ENCODE assay signal across 25 cellular contexts in the genomic region with DNA sequence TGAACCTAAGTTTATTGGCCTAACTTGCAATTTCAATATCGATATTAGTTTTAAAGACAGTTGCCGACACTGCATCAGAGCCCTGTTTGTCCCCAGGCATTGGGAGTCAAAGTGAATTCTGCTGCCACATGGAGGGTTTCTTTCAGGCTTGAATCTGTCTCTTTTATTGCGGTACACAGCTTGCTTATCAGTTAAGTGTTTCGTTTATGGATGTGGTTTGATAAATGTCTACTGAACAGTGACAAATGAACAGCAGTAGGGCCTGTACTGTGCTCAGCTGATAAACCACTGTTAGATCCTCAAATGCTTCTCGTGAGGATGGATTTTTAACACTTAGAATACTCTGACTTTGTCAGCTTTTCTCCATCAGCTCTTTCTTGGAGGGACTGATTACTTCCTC.
DNase-seq lines count a peak whose midpoint lies in the region; ATAC-seq and TF ChIP-seq lines count a peak whose summit lies in the region.
"Had no signal": no experiment of that assay in that cellular context is flagged by ENCODE, and none has a peak within 500 bp of the region (broad histone marks: within the 10 kb centered on the region; RNA-seq: fewer than 3 reads in every experiment).

No MANE protein-coding gene starts in this region.

- H4K20me1 ChIP-seq in BLaER1 treated with 17β-estradiol and CSF1 and Interleukin-3, amounts not matched to agents 10 nM and 100 nM: peaks cover 0 to 14% (median 0%) of the 10 kb centered on the region in 11 experiments; a peak in 3 of 22 replicates
- no peaks in the 10 kb centered on the region for H4K20me1 ChIP-seq in GM23338 (replicated peaks; ENCODE audit: insufficient read depth)

- H3K4me3 Mint-ChIP-seq in GM23338: no peak overlapping the region
- H3K4me3 Mint-ChIP-seq: activated naive CD8-positive, alpha-beta T cell treated with anti-CD3 and anti-CD28 coated beads for 36 hours; activated T-cell treated with anti-CD3 and anti-CD28 coated beads, Interleukin-2, amount 50 U/mL, for 24 hours; CD4-positive, CD25-positive, alpha-beta regulatory T cell; nephron; stimulated activated naive B cell treated with anti-CD40 and anti-IgM and Interleukin-4, amounts not matched to agents 10 μg/mL and 1 μg/mL and 100 μg/mL, for 72 hours; type B pancreatic cell had no signal

- no peaks in the 10 kb centered on the region; the same call in 1 of the 2 replicates for H3K9me2 ChIP-seq in GM23338 (ENCODE audit: insufficient read depth)

- no peak overlapping the region for H3K9ac ChIP-seq in BLaER1 treated with 17β-estradiol and CSF1 and Interleukin-3, amounts not matched to agents 10 nM and 100 nM

- H3K4me2 ChIP-seq in BLaER1 treated with 17β-estradiol and CSF1 and Interleukin-3, amounts not matched to agents 10 nM and 100 nM: peak overlapping the region in 10 of 11 experiments; percentile 4 to 53 (median 32); a peak in 11 of 22 replicates
- no peak overlapping the region for H3K4me2 ChIP-seq in GM23338

- H3K27me3 ChIP-seq in BLaER1 treated with 17β-estradiol and CSF1 and Interleukin-3, amounts not matched to agents 10 nM and 100 nM: no peaks in the 10 kb centered on the region
- H3K27me3 ChIP-seq in GM23338 (ENCODE audit: insufficient read depth): no peaks in the 10 kb centered on the region
- H3K27me3 ChIP-seq: ovary had no signal

- no peak overlapping the region for H3K4me3 ChIP-seq in BLaER1 treated with 17β-estradiol and CSF1 and Interleukin-3, amounts not matched to agents 10 nM and 100 nM
- no peak overlapping the region for H3K4me3 ChIP-seq in GM23338
- H3K4me3 ChIP-seq: lung, ovary had no signal

- H3K27me3 Mint-ChIP-seq in GM23338 (ENCODE audit: insufficient read depth, low read depth, poor library complexity): no peaks in the 10 kb centered on the region
- H3K27me3 Mint-ChIP-seq: activated naive CD8-positive, alpha-beta T cell treated with anti-CD3 and anti-CD28 coated beads for 36 hours had no signal

- H3K27ac ChIP-seq in BLaER1 treated with 17β-estradiol and CSF1 and Interleukin-3, amounts not matched to agents 10 nM and 100 nM: no peak overlapping the region
- no peak overlapping the region for H3K27ac ChIP-seq in GM23338 (ENCODE audit: low read depth)
- H3K27ac ChIP-seq: ovary had no signal

- no peak for ATAC-seq in GM23338
- ATAC-seq in GM21717 (IDR thresholded peaks at IDR 0.05; ENCODE audit: unreplicated experiment): no peak
- no peak for ATAC-seq in HG02610 (IDR thresholded peaks at IDR 0.05; ENCODE audit: unreplicated experiment)
- ATAC-seq in GM18517 (IDR thresholded peaks at IDR 0.05; ENCODE audit: unreplicated experiment): no peak
- ATAC-seq: stimulated activated naive B cell treated with anti-CD40 and anti-IgM and Interleukin-4, amounts not matched to agents 10 μg/mL and 1 μg/mL and 100 μg/mL, for 72 hours had no signal

- H3K36me3 Mint-ChIP-seq in GM23338 (ENCODE audit: low read depth): no peaks in the 10 kb centered on the region
- H3K36me3 Mint-ChIP-seq: activated naive CD8-positive, alpha-beta T cell treated with anti-CD3 and anti-CD28 coated beads for 36 hours; CD4-positive, CD25-positive, alpha-beta regulatory T cell; stimulated activated naive B cell treated with anti-CD40 and anti-IgM and Interleukin-4, amounts not matched to agents 10 μg/mL and 1 μg/mL and 100 μg/mL, for 72 hours; type B pancreatic cell had no signal

- 0 out of 2 replicates have a peak overlapping the region, but pooled peaks have one; percentile 59 for H3K27ac Mint-ChIP-seq in GM23338
- H3K27ac Mint-ChIP-seq: activated naive CD8-positive, alpha-beta T cell treated with anti-CD3 and anti-CD28 coated beads for 36 hours; activated T-cell treated with anti-CD3 and anti-CD28 coated beads, Interleukin-2, amount 50 U/mL, for 24 hours; CD4-positive, CD25-positive, alpha-beta regulatory T cell; nephron; stimulated activated naive B cell treated with anti-CD40 and anti-IgM and Interleukin-4, amounts not matched to agents 10 μg/mL and 1 μg/mL and 100 μg/mL, for 72 hours; type B pancreatic cell had no signal

- no peaks in the 10 kb centered on the region; the same call in 2 of the 3 replicates for H3K9me3 Mint-ChIP-seq in GM23338
- H3K9me3 Mint-ChIP-seq: activated naive CD8-positive, alpha-beta T cell treated with anti-CD3 and anti-CD28 coated beads for 36 hours; activated T-cell treated with anti-CD3 and anti-CD28 coated beads, Interleukin-2, amount 50 U/mL, for 24 hours; nephron; stimulated activated naive B cell treated with anti-CD40 and anti-IgM and Interleukin-4, amounts not matched to agents 10 μg/mL and 1 μg/mL and 100 μg/mL, for 72 hours had no signal

- H3K79me2 ChIP-seq in GM23338 (replicated peaks; ENCODE audit: insufficient read depth): no peaks in the 10 kb centered on the region

- H3K4me1 Mint-ChIP-seq in GM23338: peaks cover 6% of the 10 kb centered on the region; the same call in 2 of the 3 replicates
- H3K4me1 Mint-ChIP-seq: CD4-positive, CD25-positive, alpha-beta regulatory T cell; nephron had no signal

- peaks cover 10 to 23% (median 20%) of the 10 kb centered on the region in 10 experiments for H3K4me1 ChIP-seq in BLaER1 treated with 17β-estradiol and CSF1 and Interleukin-3, amounts not matched to agents 10 nM and 100 nM
- H3K4me1 ChIP-seq in GM23338 (ENCODE audit: insufficient read depth): no peaks in the 10 kb centered on the region

- TF ChIP-seq CTCF in GM23338 (conservative IDR thresholded peaks at IDR 0.05; ENCODE audit: low read depth in 2 of 2): no peak

- H2AFZ ChIP-seq in GM23338: no peak overlapping the region

- H3K36me3 ChIP-seq in BLaER1 treated with 17β-estradiol and CSF1 and Interleukin-3, amounts not matched to agents 10 nM and 100 nM: no peaks in the 10 kb centered on the region
- no peaks in the 10 kb centered on the region for H3K36me3 ChIP-seq in GM23338 (ENCODE audit: insufficient read depth)
- H3K36me3 ChIP-seq: ovary had no signal

- H3F3A ChIP-seq in GM23338 (replicated peaks; ENCODE audit: low read depth): no peaks in the 10 kb centered on the region

- DNase-seq in GM23338 (ENCODE audit: low spot score) (no peak), OCI-M1 (lab: John Stamatoyannopoulos, UW) (peak; percentile 85), left kidney (ENCODE audit: low read depth, low spot score) (peak; percentile 12)
- DNase-seq: activated CD4-positive, alpha-beta T cell treated with anti-CD3 and anti-CD28 coated beads, Interleukin-2, amount 50 U/mL, for 1 hour; activated CD4-positive, CD25-positive, alpha-beta regulatory T cell; activated gamma-delta T cell; activated naive CD8-positive, alpha-beta T cell treated with anti-CD3 and anti-CD28 coated beads for 36 hours; activated T-cell treated with anti-CD3 and anti-CD28 coated beads, Interleukin-2, amount 50 U/mL, for 24 hours; anterior cingulate cortex; CD4-positive, CD25-positive, alpha-beta regulatory T cell; hypothalamus; NCI-H1092; NCI-H526; NK-92 treated with Interleukin-12 subunit alpha and Interleukin-12 subunit beta, amount 100 ng/mL, for 24 hours; ovary; stimulated activated naive B cell treated with anti-CD40 and anti-IgM and Interleukin-4, amounts not matched to agents 10 μg/mL and 1 μg/mL and 100 μg/mL, for 72 hours; substantia nigra; T1000 had no signal

- no peaks in the 10 kb centered on the region for H3K9me3 ChIP-seq in BLaER1 treated with 17β-estradiol and CSF1 and Interleukin-3, amounts not matched to agents 10 nM and 100 nM (replicated peaks in 1 of 11)
- H3K9me3 ChIP-seq: ovary had no signal

TF ChIP-seq in GM23338, 12 proteins besides CTCF, POLR2A, EP300 and RAD21 (continues in another document):
- TF ChIP-seq EZH2phosphoT487 (IDR thresholded peaks at IDR 0.05; ENCODE audit: unreplicated experiment) (no peak), JUNB (IDR thresholded peaks at IDR 0.05; ENCODE audit: unreplicated experiment) (no peak)
